18 cellular contexts compared by ENCODE assay signal in the genomic region with DNA sequence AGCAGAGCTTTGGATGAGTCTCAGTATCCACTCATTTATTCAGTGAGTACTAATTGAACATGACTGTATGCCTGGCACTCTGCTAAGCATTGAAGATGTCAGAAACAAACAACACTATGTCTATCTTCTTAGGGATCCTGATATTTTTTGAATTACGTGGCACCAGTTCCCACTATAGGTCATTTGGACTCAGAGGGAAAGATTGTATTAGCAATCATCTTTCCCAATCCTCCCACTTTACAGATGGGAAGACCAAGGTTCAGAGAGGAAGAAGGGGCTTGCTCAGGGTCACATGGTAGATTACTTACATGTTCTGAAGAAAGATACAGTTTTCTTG.
DNase-seq lines count a peak whose midpoint lies in the region; ATAC-seq, FAIRE-seq and TF ChIP-seq lines count a peak whose summit lies in the region.
"Had no signal": no experiment of that assay in that cellular context is flagged by ENCODE, and none has a peak within 500 bp of the region (broad histone marks: within the 10 kb centered on the region; RNA-seq: fewer than 3 reads in every experiment).

No MANE protein-coding gene starts in this region.

- H3K18ac ChIP-seq in trophoblast cell (ENCODE audit: low read length) = no peak overlapping the region

- FAIRE-seq in K562 (lab: Jason Lieb, UNC) = no peak
- FAIRE-seq: A204.1, GM19239, H54 had no signal

- ATAC-seq in K562 = no peak
- ATAC-seq: CD8-positive, alpha-beta T cell; HCT116 had no signal

- H3K27me3 ChIP-seq in K562 (ENCODE audit: control insufficient read depth in 2 of 2, insufficient read depth in 2 of 2, low read length in 2 of 2) = no peaks in the 10 kb centered on the region
- no peaks in the 10 kb centered on the region for H3K27me3 ChIP-seq in trophoblast cell (ENCODE audit: insufficient read depth, low read length)
- H3K27me3 ChIP-seq: BLaER1 treated with 17β-estradiol and CSF1 and Interleukin-3, amounts not matched to agents 10 nM and 100 nM had no signal

- in situ Hi-C loops in K562 (cut with MboI) = no loop called here

- no peak overlapping the region for H3K23ac ChIP-seq in trophoblast cell (ENCODE audit: low read length)

- H3K4me1 ChIP-seq in K562 (replicated peaks in 1 of 2; ENCODE audit: control insufficient read depth in 2 of 2, insufficient read depth in 2 of 2, low read length in 2 of 2) (no peaks in the 10 kb centered on the region), trophoblast cell (ENCODE audit: control insufficient read depth in 1 of 2, insufficient read depth in 2 of 2, low read length in 2 of 2) (no peaks in the 10 kb centered on the region)
- H3K4me1 ChIP-seq: BLaER1 treated with 17β-estradiol and CSF1 and Interleukin-3, amounts not matched to agents 10 nM and 100 nM had no signal

- H2BK120ac ChIP-seq in trophoblast cell (ENCODE audit: insufficient read depth, low read length, poor library complexity) = no peak overlapping the region

- 9% methylated on average over 1 of the region's 1 CpG for WGBS in K562 (ENCODE audit: insufficient coverage, low coverage, missing lambda C conversion rate)
- WGBS in trophoblast cell (ENCODE audit: extremely low coverage, insufficient coverage, insufficient read length) = no CpG with 5 or more reads among the region's 1 CpG

- no peak overlapping the region for H3K4ac ChIP-seq in trophoblast cell (ENCODE audit: low read depth, low read length)

- H3K4me2 ChIP-seq in K562 (ENCODE audit: insufficient read depth, low read length) (no peak overlapping the region), trophoblast cell (ENCODE audit: low read length) (no peak overlapping the region)
- H3K4me2 ChIP-seq: BLaER1 treated with 17β-estradiol and CSF1 and Interleukin-3, amounts not matched to agents 10 nM and 100 nM had no signal

- no peaks in the 10 kb centered on the region for H3K9me1 ChIP-seq in K562 (ENCODE audit: control insufficient read depth, insufficient read depth, low read length)

- H3K27ac ChIP-seq in K562 (ENCODE audit: extremely low read depth, low read depth, low read length) (no peak overlapping the region), trophoblast cell (ENCODE audit: low read depth, low read length) (no peak overlapping the region)
- H3K27ac ChIP-seq: BLaER1 treated with 17β-estradiol and CSF1 and Interleukin-3, amounts not matched to agents 10 nM and 100 nM; HL-60 had no signal

- no peak overlapping the region for H2BK12ac ChIP-seq in trophoblast cell (ENCODE audit: low read length)

- no peak overlapping the region for H4K12ac ChIP-seq in trophoblast cell (ENCODE audit: low read depth, low read length)

- no peak overlapping the region for H4K8ac ChIP-seq in trophoblast cell (ENCODE audit: low read depth, low read length)

- H3K79me1 ChIP-seq in trophoblast cell (ENCODE audit: low read length) = no peaks in the 10 kb centered on the region

- no TSS peak for BruUV-seq in K562 (replicated peaks; lab: Mats Ljungman, UMichigan)

- no peak for TF ChIP-seq CTCF in K562 (IDR thresholded peaks at IDR 0.05 in 2 of 3, conservative IDR thresholded peaks at IDR 0.05 in 1 of 3; ENCODE audit: insufficient read depth in 2 of 3, low read depth in 1 of 3, low read length in 3 of 3)

- DNase-seq in HCEC 1CT (peak; percentile 57), K562 (ENCODE audit: extremely low read depth in 1 of 4, low spot score in 3 of 4) (no peak), trophoblast cell (peak; percentile 15 to 68), Ammon's horn (ENCODE audit: low spot score) (no peak)
- DNase-seq in activated T-cell treated with anti-CD3 and anti-CD28 coated beads, Interleukin-2, amount 50 U/mL, for 1 hour = no peak
- DNase-seq in stimulated activated CD4-positive, alpha-beta T cell treated with anti-CD3 and anti-CD28 coated beads, Interleukin-2, amount 100 ng/mL, for 24 hours = no peak
- DNase-seq: Calu3; CD8-positive, alpha-beta T cell; DMS79 treated with DMSO at 0.1 percent for 48 hours; GF-D8; HFFc6; KBM-7 had no signal

- CTCF ChIA-PET in K562 (lab: Yijun Ruan, JAX; ENCODE audit: low intra/inter-chr PET ratio) = no interaction called here

- no peak for TF ChIP-seq EP300 in K562 (IDR thresholded peaks at IDR 0.05; ENCODE audit: low read length)

- H3K9ac ChIP-seq in K562 (ENCODE audit: insufficient read depth in 1 of 2, low read depth in 2 of 2, low read length in 2 of 2) = no peak overlapping the region
- no peak overlapping the region for H3K9ac ChIP-seq in trophoblast cell (ENCODE audit: low read length)
- H3K9ac ChIP-seq: BLaER1 treated with 17β-estradiol and CSF1 and Interleukin-3, amounts not matched to agents 10 nM and 100 nM had no signal

- POLR2A ChIA-PET in K562 (lab: Yijun Ruan, JAX) = no interaction called here

- intact Hi-C loops in K562 (cut with micrococcal nuclease) = no loop called here

- TF ChIP-seq RAD21 in K562 (CRISPR knock-in tag; conservative IDR thresholded peaks at IDR 0.05 in 1 of 2, IDR thresholded peaks at IDR 0.05 in 1 of 2) = no peak

- H3K79me2 ChIP-seq in K562 (ENCODE audit: control insufficient read depth, insufficient read depth, low read length) (no peaks in the 10 kb centered on the region), trophoblast cell (ENCODE audit: control insufficient read depth, insufficient read depth, low read length, poor library complexity) (no peaks in the 10 kb centered on the region)

- H2AFZ ChIP-seq in K562 (ENCODE audit: low read depth, low read length) (no peak overlapping the region), trophoblast cell (ENCODE audit: insufficient read depth, low read length, poor library complexity) (no peak overlapping the region)

- H3K4me3 ChIP-seq in K562 = no peak overlapping the region
- H3K4me3 ChIP-seq in trophoblast cell (ENCODE audit: low read depth, low read length) = no peak overlapping the region
- H3K4me3 ChIP-seq: BLaER1 treated with 17β-estradiol and CSF1 and Interleukin-3, amounts not matched to agents 10 nM and 100 nM had no signal

- no peak overlapping the region for H2AK5ac ChIP-seq in trophoblast cell (ENCODE audit: low read length)

- H3K36me3 ChIP-seq in K562 (ENCODE audit: control insufficient read depth, insufficient read depth, low read length) (no peaks in the 10 kb centered on the region), trophoblast cell (ENCODE audit: control insufficient read depth in 1 of 2, insufficient read depth in 2 of 2, low read length in 2 of 2) (no peaks in the 10 kb centered on the region)
- H3K36me3 ChIP-seq: BLaER1 treated with 17β-estradiol and CSF1 and Interleukin-3, amounts not matched to agents 10 nM and 100 nM had no signal

- H3K9me3 ChIP-seq in K562 (replicated peaks; ENCODE audit: control insufficient read depth, insufficient read depth, low read depth, low read length) = no peaks in the 10 kb centered on the region
- no peaks in the 10 kb centered on the region for H3K9me3 ChIP-seq in trophoblast cell (ENCODE audit: insufficient read depth, low read depth, low read length)

- H4K20me1 ChIP-seq in K562 (replicated peaks; ENCODE audit: control insufficient read depth, insufficient read depth, low read length) = no peaks in the 10 kb centered on the region
- H4K20me1 ChIP-seq: BLaER1 treated with 17β-estradiol and CSF1 and Interleukin-3, amounts not matched to agents 10 nM and 100 nM had no signal

- H3K14ac ChIP-seq in trophoblast cell (ENCODE audit: low read length) = no peak overlapping the region

- H4K91ac ChIP-seq in trophoblast cell (ENCODE audit: low read depth, low read length) = no peak overlapping the region

- no peak for TF ChIP-seq POLR2A in K562 (conservative IDR thresholded peaks at IDR 0.05)

- H2BK5ac ChIP-seq in trophoblast cell (ENCODE audit: low read depth, low read length, poor library complexity) = no peak overlapping the region

TF ChIP-seq in K562, 482 proteins besides CTCF, POLR2A, EP300 and RAD21:
- TF ChIP-seq ZC3H11A (IDR thresholded peaks at IDR 0.05; ENCODE audit: low read depth, low read length) (no peak), RBM25 (IDR thresholded peaks at IDR 0.05; ENCODE audit: low read depth, low read length, severe bottlenecking) (peak; percentile 16), CBX1 (IDR thresholded peaks at IDR 0.05; ENCODE audit: low read depth) (no peak), CHD1 (IDR thresholded peaks at IDR 0.05; ENCODE audit: low read length) (no peak)

Comparison
In these comparisons a context has a peak if more than half of its experiments do, and no peak if none do; other contexts are left out.
1. DNase-seq: peak in HCEC 1CT (single experiment) and trophoblast cell (2 of 2); none in K562 (0 of 4), activated T-cell treated with anti-CD3 and anti-CD28 coated beads, Interleukin-2, amount 50 U/mL, for 1 hour (single experiment), Ammon's horn (single experiment) and stimulated activated CD4-positive, alpha-beta T cell treated with anti-CD3 and anti-CD28 coated beads, Interleukin-2, amount 100 ng/mL, for 24 hours (0 of 2).